8 cellular contexts compared by ENCODE assay signal in the genomic region with DNA sequence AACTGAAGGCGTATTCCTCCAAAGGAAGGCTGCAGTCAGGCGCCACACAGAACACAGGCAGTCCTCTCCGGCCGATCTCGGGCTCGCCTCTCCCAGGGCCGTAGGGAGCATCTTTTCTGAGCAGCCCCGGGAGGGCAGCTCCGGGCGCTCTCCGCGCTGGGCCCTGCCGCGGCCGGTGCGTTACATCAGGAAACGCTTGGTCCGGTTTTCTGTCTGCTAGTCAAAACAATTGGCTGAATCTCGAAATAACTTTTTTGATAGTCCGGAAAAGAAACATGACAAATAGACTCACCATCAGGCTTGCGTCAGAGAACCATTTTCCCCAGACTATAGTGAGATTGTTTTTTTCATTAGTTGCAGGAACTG.
A peak's percentile ranks its signal among the peaks of the same experiment; 100 is the strongest.
DNase-seq lines count a peak whose midpoint lies in the region; ATAC-seq, FAIRE-seq and TF ChIP-seq lines count a peak whose summit lies in the region.

No MANE protein-coding gene starts in this region.

- peak overlapping the region in 1 of 2 donors; percentile 73 for H3K27ac Mint-ChIP-seq in T-cell
- H3K27ac Mint-ChIP-seq in naive thymus-derived CD8-positive, alpha-beta T cell, result peak overlapping the region in 6 of 10 donors; percentile 10 to 87 (median 77)

- intact Hi-C loops in endothelial cell of umbilical vein (cut with micrococcal nuclease), result no loop called here

- peak; percentile 79 for FAIRE-seq in endothelial cell of umbilical vein (lab: Jason Lieb, UNC)

- no peak overlapping the region for H3K27ac ChIP-seq in endothelial cell of umbilical vein (ENCODE audit: insufficient read depth, low read depth, low read length)

- BruUV-seq in endothelial cell of umbilical vein (replicated peaks; lab: Mats Ljungman, UMichigan), result no TSS peak

- ATAC-seq in T-cell (replicated peaks in 1 of 4) (peak in 1 of 4 experiments; percentile 19), GM21367 (IDR thresholded peaks at IDR 0.05; ENCODE audit: unreplicated experiment) (no peak), HG03442 (IDR thresholded peaks at IDR 0.05; ENCODE audit: unreplicated experiment) (no peak), HG02938 (IDR thresholded peaks at IDR 0.05; ENCODE audit: unreplicated experiment) (no peak)
- ATAC-seq in naive thymus-derived CD8-positive, alpha-beta T cell, result peak in 1 of 2 donors; percentile 23

- H3K9me3 ChIP-seq in endothelial cell of umbilical vein (replicated peaks; ENCODE audit: control insufficient read depth, insufficient read depth, low read length), result no peaks in the 10 kb centered on the region

- peak overlapping the region; percentile 71 for H2AFZ ChIP-seq in endothelial cell of umbilical vein (ENCODE audit: low read depth, low read length)

- no peak for TF ChIP-seq CTCF in endothelial cell of umbilical vein (IDR thresholded peaks at IDR 0.05; ENCODE audit: extremely low read depth in 1 of 2, insufficient read depth in 1 of 2, low read depth in 1 of 2, low read length in 2 of 2)

- TF ChIP-seq POLR2A in endothelial cell of umbilical vein (IDR thresholded peaks at IDR 0.05; ENCODE audit: low read depth, low read length), result no peak

- H3K4me3 ChIP-seq in endothelial cell of umbilical vein (replicated peaks in 1 of 3; ENCODE audit: insufficient read depth in 1 of 3, low read depth in 1 of 3, low read length in 3 of 3), result peak overlapping the region in 2 of 3 experiments; percentile 20 to 35

- peaks cover 52 to 61% (median 53%) of the 10 kb centered on the region in 3 donors for H3K4me1 Mint-ChIP-seq in T-cell
- peaks cover 12 to 56% (median 41%) of the 10 kb centered on the region in 4 donors for H3K4me1 Mint-ChIP-seq in naive thymus-derived CD8-positive, alpha-beta T cell

- POLR2A ChIA-PET in T-cell (lab: Charles Lee), result no interaction called here
- POLR2A ChIA-PET in endothelial cell of umbilical vein (lab: Charles Lee), result no interaction called here
- POLR2A ChIA-PET in naive thymus-derived CD8-positive, alpha-beta T cell (lab: Charles Lee), result interaction anchor here (0.6 to 2.1 kb wide), 3 partner anchors 49 to 134 kb away, joined by 4 to 9 read pairs (median 4); a partner anchor contains a TSS

- peaks cover 9% of the 10 kb centered on the region for H3K4me1 ChIP-seq in endothelial cell of umbilical vein (ENCODE audit: control insufficient read depth, extremely low read depth, insufficient read depth, low read length)

- dilution Hi-C loops in endothelial cell of umbilical vein (cut with MboI; ENCODE audit: extremely low pct_ligation_motif_present, low sequenced_read_pairs), result no loop called here

- peaks cover 42 to 63% of the 10 kb centered on the region in 2 donors for H3K27me3 Mint-ChIP-seq in T-cell
- H3K27me3 Mint-ChIP-seq in naive thymus-derived CD8-positive, alpha-beta T cell, result peaks cover 36 to 97% (median 50%) of the 10 kb centered on the region in 5 donors

- H3K79me2 ChIP-seq in endothelial cell of umbilical vein (ENCODE audit: control insufficient read depth, insufficient read depth, low read length), result no peaks in the 10 kb centered on the region

- peak overlapping the region; percentile 70 for H3K4me2 ChIP-seq in endothelial cell of umbilical vein (ENCODE audit: insufficient read depth, low read length)

- H3K9ac ChIP-seq in endothelial cell of umbilical vein (replicated peaks; ENCODE audit: extremely low read depth, insufficient read depth, low read length), result no peak overlapping the region

- H3K27me3 ChIP-seq in endothelial cell of umbilical vein (ENCODE audit: control insufficient read depth in 2 of 2, insufficient read depth in 2 of 2, low read length in 2 of 2), result peaks cover 39 to 43% of the 10 kb centered on the region in 2 experiments

- H3K36me3 ChIP-seq in endothelial cell of umbilical vein (ENCODE audit: control insufficient read depth in 2 of 2, extremely low read depth in 1 of 2, insufficient read depth in 2 of 2, low read length in 2 of 2), result no peaks in the 10 kb centered on the region

- H3K36me3 Mint-ChIP-seq in T-cell, result no peaks in the 10 kb centered on the region
- H3K36me3 Mint-ChIP-seq in naive thymus-derived CD8-positive, alpha-beta T cell, result peaks cover 0 to 5% (median 0%) of the 10 kb centered on the region in 3 donors

- no peaks in the 10 kb centered on the region for H3K9me1 ChIP-seq in endothelial cell of umbilical vein (replicated peaks; ENCODE audit: control insufficient read depth, extremely low read depth, insufficient read depth, low read length)

- H3K4me3 Mint-ChIP-seq in T-cell, result peak overlapping the region; percentile 61 to 92 (median 85)
- peak overlapping the region; percentile 53 to 89 (median 74) for H3K4me3 Mint-ChIP-seq in naive thymus-derived CD8-positive, alpha-beta T cell

- no peaks in the 10 kb centered on the region for H3K9me3 Mint-ChIP-seq in T-cell
- peaks cover 0 to 3% (median 0%) of the 10 kb centered on the region in 9 donors for H3K9me3 Mint-ChIP-seq in naive thymus-derived CD8-positive, alpha-beta T cell

- DNase-seq in stimulated activated CD4-positive, alpha-beta T cell treated with anti-CD3 and anti-CD28 coated beads, Interleukin-4, amount 100 ng/mL, for 1 hour, result peak; percentile 16
- DNase-seq in stimulated activated CD4-positive, alpha-beta T cell treated with anti-CD3 and anti-CD28 coated beads, Interleukin-4, amount 100 ng/mL, for 24 hours, result no peak
- DNase-seq in T-cell (peak in 6 of 34 experiments; percentile 7 to 42 (median 25)), endothelial cell of umbilical vein (ENCODE audit: low read depth, low spot score) (peak; percentile 53)
- peak in 3 of 10 donors; percentile 32 to 46 (median 38) for DNase-seq in naive thymus-derived CD8-positive, alpha-beta T cell

- CTCF ChIA-PET in T-cell (lab: Charles Lee) (interaction anchor here in 1 of 2 donors (2.2 kb wide), 1 partner anchor 133 kb away, joined by 7 read pairs; a partner anchor contains a TSS), endothelial cell of umbilical vein (lab: Charles Lee) (interaction anchor here (0.7 to 1.7 kb wide), 7 partner anchors 15 to 670 kb away, joined by 3 to 6 read pairs (median 3); no protein-coding TSS in a partner anchor)

- H4K20me1 ChIP-seq in endothelial cell of umbilical vein (replicated peaks; ENCODE audit: control insufficient read depth, extremely low read depth, insufficient read depth, low read length), result no peaks in the 10 kb centered on the region

TF ChIP-seq in endothelial cell of umbilical vein, 7 proteins besides CTCF, POLR2A, EP300 and RAD21:
- TF ChIP-seq JUN (IDR thresholded peaks at IDR 0.05; ENCODE audit: borderline replicate concordance, insufficient read depth, insufficient read length, low read depth) (no peak), FOS (IDR thresholded peaks at IDR 0.05; ENCODE audit: borderline replicate concordance, insufficient read depth, low read length) (peak; percentile 34), POLR2AphosphoS5 (IDR thresholded peaks at IDR 0.05; ENCODE audit: insufficient read depth, low read depth, low read length) (no peak), MYC (IDR thresholded peaks at IDR 0.05; ENCODE audit: low read depth, low read length) (no peak), GATA2 (IDR thresholded peaks at IDR 0.05; ENCODE audit: insufficient read depth, insufficient read length, low read depth, low read length) (no peak)
